1 cellular context compared by ENCODE assay signal in the genomic region with DNA sequence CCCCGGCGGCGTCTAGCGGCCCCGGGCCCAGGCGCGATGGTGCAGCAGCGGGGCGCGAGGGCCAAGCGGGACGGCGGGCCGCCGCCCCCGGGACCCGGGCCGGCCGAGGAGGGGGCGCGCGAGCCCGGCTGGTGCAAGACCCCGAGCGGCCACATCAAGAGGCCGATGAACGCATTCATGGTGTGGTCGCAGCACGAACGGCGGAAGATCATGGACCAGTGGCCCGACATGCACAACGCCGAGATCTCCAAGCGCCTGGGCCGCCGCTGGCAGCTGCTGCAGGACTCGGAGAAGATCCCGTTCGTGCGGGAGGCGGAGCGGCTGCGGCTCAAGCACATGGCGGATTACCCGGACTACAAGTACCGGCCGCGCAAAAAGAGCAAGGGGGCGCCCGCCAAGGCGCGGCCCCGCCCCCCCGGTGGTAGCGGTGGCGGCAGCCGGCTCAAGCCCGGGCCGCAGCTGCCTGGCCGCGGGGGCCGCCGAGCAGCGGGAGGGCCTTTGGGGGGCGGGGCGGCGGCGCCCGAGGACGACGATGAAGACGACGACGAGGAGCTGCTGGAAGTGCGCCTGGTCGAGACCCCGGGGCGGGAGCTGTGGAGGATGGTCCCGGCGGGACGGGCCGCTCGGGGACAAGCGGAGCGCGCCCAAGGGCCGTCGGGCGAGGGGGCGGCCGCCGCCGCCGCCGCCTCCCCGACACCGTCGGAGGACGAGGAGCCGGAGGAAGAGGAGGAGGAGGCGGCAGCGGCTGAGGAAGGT.
TF ChIP-seq lines count a peak whose summit lies in the region.

No MANE protein-coding gene starts in this region.

TF ChIP-seq in HepG2, 621 proteins besides CTCF, POLR2A, EP300 and RAD21 (continues in another document):
- TF ChIP-seq HDAC6 (IDR thresholded peaks at IDR 0.05; ENCODE audit: low read depth, low read length), result no peak
- peak; percentile 41; the same call in 1 of the 2 replicates for TF ChIP-seq RBFOX2 (IDR thresholded peaks at IDR 0.05; ENCODE audit: low read depth, low read length)
- TF ChIP-seq ZFP1 (CRISPR knock-in tag; IDR thresholded peaks at IDR 0.05), result no peak
- peak; percentile 98 for TF ChIP-seq HNRNPLL (IDR thresholded peaks at IDR 0.05; ENCODE audit: low read depth, low read length, poor library complexity, severe bottlenecking)
- TF ChIP-seq ZFP36L1 (CRISPR knock-in tag; IDR thresholded peaks at IDR 0.05), result no peak
- TF ChIP-seq ZNF292 (CRISPR knock-in tag; IDR thresholded peaks at IDR 0.05; ENCODE audit: borderline replicate concordance, low read depth), result no peak
- TF ChIP-seq ZFAT (CRISPR knock-in tag; conservative IDR thresholded peaks at IDR 0.05), result no peak; the same call in 1 of the 2 replicates
- no peak for TF ChIP-seq GTF3A (CRISPR knock-in tag; conservative IDR thresholded peaks at IDR 0.05)
- TF ChIP-seq SNRNP70 (IDR thresholded peaks at IDR 0.05; ENCODE audit: low read depth, low read length), result no peak
- TF ChIP-seq SP140L (CRISPR knock-in tag; IDR thresholded peaks at IDR 0.05; ENCODE audit: borderline replicate concordance), result no peak
- peak; percentile 79 for TF ChIP-seq MXD1 (CRISPR knock-in tag; IDR thresholded peaks at IDR 0.05)
- TF ChIP-seq ZNF607 (CRISPR knock-in tag; IDR thresholded peaks at IDR 0.05; ENCODE audit: borderline replicate concordance), result no peak
- TF ChIP-seq RARA (CRISPR knock-in tag; IDR thresholded peaks at IDR 0.05), result no peak
- TF ChIP-seq MXD4 (CRISPR knock-in tag; IDR thresholded peaks at IDR 0.05), result no peak; the same call in 1 of the 2 replicates
- no peak for TF ChIP-seq ONECUT2 (CRISPR knock-in tag; IDR thresholded peaks at IDR 0.05)
- TF ChIP-seq PAWR (CRISPR knock-in tag; IDR thresholded peaks at IDR 0.05; ENCODE audit: borderline replicate concordance), result 0 out of 2 replicates have a peak, but pooled peaks have one; percentile 56
- no peak for TF ChIP-seq TBL1XR1 (IDR thresholded peaks at IDR 0.05; ENCODE audit: borderline replicate concordance, low read length, partially characterized antibody)
- TF ChIP-seq, protein P1, sequence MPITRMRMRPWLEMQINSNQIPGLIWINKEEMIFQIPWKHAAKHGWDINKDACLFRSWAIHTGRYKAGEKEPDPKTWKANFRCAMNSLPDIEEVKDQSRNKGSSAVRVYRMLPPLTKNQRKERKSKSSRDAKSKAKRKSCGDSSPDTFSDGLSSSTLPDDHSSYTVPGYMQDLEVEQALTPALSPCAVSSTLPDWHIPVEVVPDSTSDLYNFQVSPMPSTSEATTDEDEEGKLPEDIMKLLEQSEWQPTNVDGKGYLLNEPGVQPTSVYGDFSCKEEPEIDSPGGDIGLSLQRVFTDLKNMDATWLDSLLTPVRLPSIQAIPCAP (CRISPR knock-in tag; IDR thresholded peaks at IDR 0.05; ENCODE audit: low read depth), result no peak
- peak; percentile 48; the same call in 1 of the 2 replicates for TF ChIP-seq BRD4 (CRISPR knock-in tag; IDR thresholded peaks at IDR 0.05)
- no peak for TF ChIP-seq ZMYM2 (CRISPR knock-in tag; IDR thresholded peaks at IDR 0.05)
- no peak for TF ChIP-seq GATAD2A (CRISPR knock-in tag; IDR thresholded peaks at IDR 0.05)
- TF ChIP-seq HINFP (CRISPR knock-in tag; IDR thresholded peaks at IDR 0.05; ENCODE audit: low read depth), result 0 out of 2 replicates have a peak, but pooled peaks have one; percentile 3
- TF ChIP-seq ZNF598 (CRISPR knock-in tag; IDR thresholded peaks at IDR 0.05; ENCODE audit: borderline replicate concordance), result no peak
- TF ChIP-seq, protein P2, sequence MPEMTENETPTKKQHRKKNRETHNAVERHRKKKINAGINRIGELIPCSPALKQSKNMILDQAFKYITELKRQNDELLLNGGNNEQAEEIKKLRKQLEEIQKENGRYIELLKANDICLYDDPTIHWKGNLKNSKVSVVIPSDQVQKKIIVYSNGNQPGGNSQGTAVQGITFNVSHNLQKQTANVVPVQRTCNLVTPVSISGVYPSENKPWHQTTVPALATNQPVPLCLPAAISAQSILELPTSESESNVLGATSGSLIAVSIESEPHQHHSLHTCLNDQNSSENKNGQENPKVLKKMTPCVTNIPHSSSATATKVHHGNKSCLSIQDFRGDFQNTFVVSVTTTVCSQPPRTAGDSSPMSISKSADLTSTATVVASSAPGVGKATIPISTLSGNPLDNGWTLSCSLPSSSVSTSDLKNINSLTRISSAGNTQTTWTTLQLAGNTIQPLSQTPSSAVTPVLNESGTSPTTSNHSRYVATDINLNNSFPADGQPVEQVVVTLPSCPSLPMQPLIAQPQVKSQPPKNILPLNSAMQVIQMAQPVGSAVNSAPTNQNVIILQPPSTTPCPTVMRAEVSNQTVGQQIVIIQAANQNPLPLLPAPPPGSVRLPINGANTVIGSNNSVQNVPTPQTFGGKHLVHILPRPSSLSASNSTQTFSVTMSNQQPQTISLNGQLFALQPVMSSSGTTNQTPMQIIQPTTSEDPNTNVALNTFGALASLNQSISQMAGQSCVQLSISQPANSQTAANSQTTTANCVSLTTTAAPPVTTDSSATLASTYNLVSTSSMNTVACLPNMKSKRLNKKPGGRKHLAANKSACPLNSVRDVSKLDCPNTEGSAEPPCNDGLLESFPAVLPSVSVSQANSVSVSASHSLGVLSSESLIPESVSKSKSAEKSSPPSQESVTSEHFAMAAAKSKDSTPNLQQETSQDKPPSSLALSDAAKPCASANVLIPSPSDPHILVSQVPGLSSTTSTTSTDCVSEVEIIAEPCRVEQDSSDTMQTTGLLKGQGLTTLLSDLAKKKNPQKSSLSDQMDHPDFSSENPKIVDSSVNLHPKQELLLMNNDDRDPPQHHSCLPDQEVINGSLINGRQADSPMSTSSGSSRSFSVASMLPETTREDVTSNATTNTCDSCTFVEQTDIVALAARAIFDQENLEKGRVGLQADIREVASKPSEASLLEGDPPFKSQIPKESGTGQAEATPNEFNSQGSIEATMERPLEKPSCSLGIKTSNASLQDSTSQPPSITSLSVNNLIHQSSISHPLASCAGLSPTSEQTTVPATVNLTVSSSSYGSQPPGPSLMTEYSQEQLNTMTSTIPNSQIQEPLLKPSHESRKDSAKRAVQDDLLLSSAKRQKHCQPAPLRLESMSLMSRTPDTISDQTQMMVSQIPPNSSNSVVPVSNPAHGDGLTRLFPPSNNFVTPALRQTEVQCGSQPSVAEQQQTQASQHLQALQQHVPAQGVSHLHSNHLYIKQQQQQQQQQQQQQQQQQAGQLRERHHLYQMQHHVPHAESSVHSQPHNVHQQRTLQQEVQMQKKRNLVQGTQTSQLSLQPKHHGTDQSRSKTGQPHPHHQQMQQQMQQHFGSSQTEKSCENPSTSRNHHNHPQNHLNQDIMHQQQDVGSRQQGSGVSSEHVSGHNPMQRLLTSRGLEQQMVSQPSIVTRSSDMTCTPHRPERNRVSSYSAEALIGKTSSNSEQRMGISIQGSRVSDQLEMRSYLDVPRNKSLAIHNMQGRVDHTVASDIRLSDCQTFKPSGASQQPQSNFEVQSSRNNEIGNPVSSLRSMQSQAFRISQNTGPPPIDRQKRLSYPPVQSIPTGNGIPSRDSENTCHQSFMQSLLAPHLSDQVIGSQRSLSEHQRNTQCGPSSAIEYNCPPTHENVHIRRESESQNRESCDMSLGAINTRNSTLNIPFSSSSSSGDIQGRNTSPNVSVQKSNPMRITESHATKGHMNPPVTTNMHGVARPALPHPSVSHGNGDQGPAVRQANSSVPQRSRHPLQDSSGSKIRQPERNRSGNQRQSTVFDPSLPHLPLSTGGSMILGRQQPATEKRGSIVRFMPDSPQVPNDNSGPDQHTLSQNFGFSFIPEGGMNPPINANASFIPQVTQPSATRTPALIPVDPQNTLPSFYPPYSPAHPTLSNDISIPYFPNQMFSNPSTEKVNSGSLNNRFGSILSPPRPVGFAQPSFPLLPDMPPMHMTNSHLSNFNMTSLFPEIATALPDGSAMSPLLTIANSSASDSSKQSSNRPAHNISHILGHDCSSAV (CRISPR knock-in tag; IDR thresholded peaks at IDR 0.05; ENCODE audit: borderline replicate concordance), result 0 out of 2 replicates have a peak, but pooled peaks have one; percentile 26
- TF ChIP-seq ZNF549 (CRISPR knock-in tag; IDR thresholded peaks at IDR 0.05), result no peak; the same call in 1 of the 2 replicates
- TF ChIP-seq, protein P3, sequence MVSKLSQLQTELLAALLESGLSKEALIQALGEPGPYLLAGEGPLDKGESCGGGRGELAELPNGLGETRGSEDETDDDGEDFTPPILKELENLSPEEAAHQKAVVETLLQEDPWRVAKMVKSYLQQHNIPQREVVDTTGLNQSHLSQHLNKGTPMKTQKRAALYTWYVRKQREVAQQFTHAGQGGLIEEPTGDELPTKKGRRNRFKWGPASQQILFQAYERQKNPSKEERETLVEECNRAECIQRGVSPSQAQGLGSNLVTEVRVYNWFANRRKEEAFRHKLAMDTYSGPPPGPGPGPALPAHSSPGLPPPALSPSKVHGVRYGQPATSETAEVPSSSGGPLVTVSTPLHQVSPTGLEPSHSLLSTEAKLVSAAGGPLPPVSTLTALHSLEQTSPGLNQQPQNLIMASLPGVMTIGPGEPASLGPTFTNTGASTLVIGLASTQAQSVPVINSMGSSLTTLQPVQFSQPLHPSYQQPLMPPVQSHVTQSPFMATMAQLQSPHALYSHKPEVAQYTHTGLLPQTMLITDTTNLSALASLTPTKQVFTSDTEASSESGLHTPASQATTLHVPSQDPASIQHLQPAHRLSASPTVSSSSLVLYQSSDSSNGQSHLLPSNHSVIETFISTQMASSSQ (IDR thresholded peaks at IDR 0.05; ENCODE audit: low read depth), result no peak
- TF ChIP-seq, protein P3 (CRISPR knock-in tag; IDR thresholded peaks at IDR 0.05; ENCODE audit: borderline replicate concordance), result no peak
- no peak for TF ChIP-seq SNAPC4 (CRISPR knock-in tag; IDR thresholded peaks at IDR 0.05)
- no peak for TF ChIP-seq ZNF383 (CRISPR knock-in tag; IDR thresholded peaks at IDR 0.05; ENCODE audit: borderline replicate concordance)
- TF ChIP-seq TFDP1 (CRISPR knock-in tag; IDR thresholded peaks at IDR 0.05; ENCODE audit: borderline replicate concordance), result no peak; the same call in 1 of the 2 replicates
- TF ChIP-seq NFIC (IDR thresholded peaks at IDR 0.05; ENCODE audit: low read length), result no peak
- TF ChIP-seq ZSCAN25 (CRISPR knock-in tag; IDR thresholded peaks at IDR 0.05), result peak; percentile 49; the same call in 1 of the 2 replicates
